ENCODE assay signal across 11 cellular contexts in the genomic region with DNA sequence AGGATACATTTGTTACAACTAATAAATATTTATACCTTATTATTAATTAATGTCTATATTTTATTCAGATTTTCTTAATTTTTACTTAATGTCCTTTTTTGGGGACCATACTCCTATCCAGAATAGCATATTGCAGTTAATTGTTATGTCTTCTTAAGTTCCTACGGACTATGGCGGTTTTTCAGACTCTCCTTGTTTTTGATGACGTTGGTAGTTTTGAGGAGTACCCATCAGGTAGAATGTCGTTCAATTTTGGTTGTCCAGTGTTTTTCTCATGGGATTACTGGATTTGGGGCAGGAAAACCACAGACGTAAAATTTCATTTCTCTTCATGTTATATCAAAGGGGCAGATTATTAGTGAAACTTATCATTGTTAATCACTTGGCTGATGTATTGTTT.
"Had no signal": no experiment of that assay in that cellular context is flagged by ENCODE, and none has a peak within 500 bp of the region (broad histone marks: within the 10 kb centered on the region; RNA-seq: fewer than 3 reads in every experiment).

No MANE protein-coding gene starts in this region.

- H3K4me3 ChIP-seq: GM23248, GM23338, HAP-1 had no signal

- H2AFZ ChIP-seq: GM23248, GM23338 had no signal

- FAIRE-seq: H1, H54 had no signal

- H3K9me3 ChIP-seq: HAP-1 had no signal

- H3K9ac ChIP-seq: GM23248 had no signal

- H3K27ac ChIP-seq: GM23248 had no signal

- H3K4me1 ChIP-seq: HAP-1 had no signal

- H3K4me2 ChIP-seq: GM23338 had no signal

- H3K36me3 ChIP-seq: HAP-1 had no signal

- ATAC-seq: GM23338, HCT116 had no signal

- DNase-seq: GM23248, GOT3, H7, H9, HCEC 1CT, HFFc6 had no signal
